ENCODE assay signal across 16 cellular contexts in genomic region chr2:144771348-144771747, GRCh38.
A peak's percentile ranks its signal among the peaks of the same experiment; 100 is the strongest.
DNase-seq lines count a peak whose midpoint lies in the region; ATAC-seq and TF ChIP-seq lines count a peak whose summit lies in the region.
"Had no signal": no experiment of that assay in that cellular context is flagged by ENCODE, and none has a peak within 500 bp of the region (broad histone marks: within the 10 kb centered on the region; RNA-seq: fewer than 3 reads in every experiment).

No MANE protein-coding gene starts in this region.

- H3K27ac ChIP-seq in WERI-Rb-1: no peak overlapping the region

- H3K27me3 ChIP-seq in WERI-Rb-1 (ENCODE audit: insufficient read depth, low read depth, severe bottlenecking): no peaks in the 10 kb centered on the region

- no peaks in the 10 kb centered on the region for H3K27me3 Mint-ChIP-seq in neural crest cell (ENCODE audit: low read depth)
- H3K27me3 Mint-ChIP-seq: B cell; CD4-positive, alpha-beta T cell had no signal

- peaks cover 53% of the 10 kb centered on the region for H3K4me1 Mint-ChIP-seq in neural crest cell

- H3K9me3 Mint-ChIP-seq in neural crest cell: peaks cover 5% of the 10 kb centered on the region
- H3K9me3 Mint-ChIP-seq: CD4-positive, alpha-beta T cell; H9 had no signal

- no peaks in the 10 kb centered on the region for H3K9me3 ChIP-seq in WERI-Rb-1 (ENCODE audit: severe bottlenecking)

- no peak overlapping the region for H3K4me3 ChIP-seq in WERI-Rb-1 (ENCODE audit: low read depth, low read length)

- no peak for ATAC-seq in stimulated activated naive CD8-positive, alpha-beta T cell treated with anti-CD3 and anti-CD28 coated beads, Interleukin-15, Interleukin-2, amounts not matched to agents 100 U/mL and 50 U/mL, for 24 hours

- TF ChIP-seq CTCF in neural crest cell (conservative IDR thresholded peaks at IDR 0.05) (no peak), WERI-Rb-1 (IDR thresholded peaks at IDR 0.05; ENCODE audit: low read depth, low read length) (no peak)

- DNase-seq in Ammon's horn (ENCODE audit: low spot score): peak; percentile 59
- peak; percentile 11 for DNase-seq in RPMI7951 (ENCODE audit: low read depth)
- DNase-seq in inferior parietal cortex (ENCODE audit: extremely low spot score): peak; percentile 54
- DNase-seq in neural crest cell (ENCODE audit: low read depth, low spot score): no peak
- DNase-seq in NCI-H2227 treated with DMSO at 0.1 percent for 48 hours (lab: John Stamatoyannopoulos, UW): no peak
- DNase-seq in activated naive CD4-positive, alpha-beta T cell (lab: John Stamatoyannopoulos, UW): no peak
- DNase-seq in WERI-Rb-1: no peak
- DNase-seq in stimulated activated naive CD8-positive, alpha-beta T cell treated with anti-CD3 and anti-CD28 coated beads, Interleukin-15, Interleukin-2, amounts not matched to agents 100 U/mL and 50 U/mL, for 24 hours: no peak
- DNase-seq: ACHN; CD4-positive, alpha-beta T cell; DMS153; DMS79 treated with DMSO at 0.1 percent for 48 hours; EL; GOT3; H9 had no signal

- no peaks in the 10 kb centered on the region for H3K36me3 ChIP-seq in WERI-Rb-1

- peak overlapping the region; percentile 93 for H3K27ac Mint-ChIP-seq in neural crest cell (ENCODE audit: unreplicated experiment)
- H3K27ac Mint-ChIP-seq: B cell; CD4-positive, alpha-beta T cell; H9 had no signal

- H3K36me3 Mint-ChIP-seq in neural crest cell (ENCODE audit: low read depth): peaks cover 3% of the 10 kb centered on the region

- H3K4me3 Mint-ChIP-seq in neural crest cell: peak overlapping the region; percentile 28
- H3K4me3 Mint-ChIP-seq: B cell; CD4-positive, alpha-beta T cell; H9 had no signal

Comparison
In these comparisons a context has a peak if more than half of its experiments do, and no peak if none do; other contexts are left out.
1. DNase-seq: peak in Ammon's horn (single experiment), RPMI7951 (single experiment) and inferior parietal cortex (single experiment); none in neural crest cell (single experiment), NCI-H2227 treated with DMSO at 0.1 percent for 48 hours (single experiment), activated naive CD4-positive, alpha-beta T cell (0 of 4), WERI-Rb-1 (single experiment) and stimulated activated naive CD8-positive, alpha-beta T cell treated with anti-CD3 and anti-CD28 coated beads, Interleukin-15, Interleukin-2, amounts not matched to agents 100 U/mL and 50 U/mL, for 24 hours (single experiment).